ENCODE assay signal across 27 cellular contexts in the genomic region with DNA sequence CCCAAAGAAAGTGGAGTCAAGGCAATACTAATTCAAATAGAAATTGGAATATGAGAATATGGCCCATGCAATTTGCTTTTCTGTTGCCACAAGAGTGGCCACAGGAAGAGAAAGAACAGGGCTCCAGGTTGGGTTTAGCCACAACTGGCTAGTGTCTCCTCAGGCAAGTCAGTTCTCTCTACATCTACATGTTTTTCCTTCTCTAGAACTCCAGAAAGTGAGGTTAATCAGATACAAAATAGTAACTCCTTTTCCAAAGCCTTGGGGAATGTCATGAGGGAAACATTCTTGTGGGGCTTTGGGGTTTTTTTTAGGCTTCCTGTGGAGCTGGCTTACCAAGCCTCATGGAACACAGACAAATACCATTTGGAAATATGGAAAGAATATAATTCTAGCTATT.
"Had no signal": no experiment of that assay in that cellular context is flagged by ENCODE, and none has a peak within 500 bp of the region (broad histone marks: within the 10 kb centered on the region; RNA-seq: fewer than 3 reads in every experiment).

No MANE protein-coding gene starts in this region.

- H3K36me3 ChIP-seq: adrenal gland, esophagus squamous epithelium, left ventricle myocardium inferior, right lobe of liver, vagina had no signal

- H3K27ac ChIP-seq: adrenal gland, left ventricle myocardium inferior, right lobe of liver, skin epidermis, upper lobe of left lung, vagina had no signal

- H3K27me3 Mint-ChIP-seq: activated CD4-positive, alpha-beta T cell treated with anti-CD3 and anti-CD28 coated beads for 36 hours; dendritic cell treated with granulocyte-macrophage colony-stimulating factor and Interleukin-4, amounts not matched to agents 40 ng/mL and 50 ng/mL, for 4 days; naive B cell; stimulated activated memory B cell treated with anti-CD40 and anti-IgM and Interleukin-4, amounts not matched to agents 10 μg/mL and 1 μg/mL and 100 μg/mL, for 72 hours had no signal

- H3K36me3 Mint-ChIP-seq: activated naive CD8-positive, alpha-beta T cell treated with anti-CD3 and anti-CD28 coated beads for 36 hours; stimulated activated memory B cell treated with anti-CD40 and anti-IgM and Interleukin-4, amounts not matched to agents 10 μg/mL and 1 μg/mL and 100 μg/mL, for 72 hours; T-cell had no signal

- H3K4me1 ChIP-seq: adrenal gland, right lobe of liver, upper lobe of left lung had no signal

- H3K27ac Mint-ChIP-seq: activated CD4-positive, alpha-beta T cell treated with anti-CD3 and anti-CD28 coated beads for 36 hours; activated naive CD4-positive, alpha-beta T cell treated with anti-CD3 and anti-CD28 coated beads for 36 hours; activated naive CD8-positive, alpha-beta T cell treated with anti-CD3 and anti-CD28 coated beads for 36 hours; dendritic cell treated with granulocyte-macrophage colony-stimulating factor and Interleukin-4, amounts not matched to agents 40 ng/mL and 50 ng/mL, for 4 days; naive B cell; stimulated activated memory B cell treated with anti-CD40 and anti-IgM and Interleukin-4, amounts not matched to agents 10 μg/mL and 1 μg/mL and 100 μg/mL, for 72 hours; stimulated activated naive CD8-positive, alpha-beta T cell treated with anti-CD3 and anti-CD28 coated beads, Interleukin-15, amount 100 ng/mL, for 72 hours; T-cell; T-helper 2 cell treated with Interferon-gamma antibody and Interleukin-4, amounts not matched to agents 5 μg/mL and 100 μg/mL, for 36 hours had no signal

- H3K9me3 ChIP-seq: adrenal gland, esophagus squamous epithelium, left ventricle myocardium inferior, mucosa of descending colon, right lobe of liver, upper lobe of left lung, vagina had no signal

- H3K9me3 Mint-ChIP-seq: activated naive CD4-positive, alpha-beta T cell treated with anti-CD3 and anti-CD28 coated beads for 36 hours; activated naive CD8-positive, alpha-beta T cell treated with anti-CD3 and anti-CD28 coated beads for 36 hours; dendritic cell treated with granulocyte-macrophage colony-stimulating factor and Interleukin-4, amounts not matched to agents 40 ng/mL and 50 ng/mL, for 4 days; naive B cell; stimulated activated memory B cell treated with anti-CD40 and anti-IgM and Interleukin-4, amounts not matched to agents 10 μg/mL and 1 μg/mL and 100 μg/mL, for 72 hours; stimulated activated naive CD8-positive, alpha-beta T cell treated with anti-CD3 and anti-CD28 coated beads, Interleukin-15, amount 100 ng/mL, for 72 hours; T-cell; T-helper 2 cell treated with Interferon-gamma antibody and Interleukin-4, amounts not matched to agents 5 μg/mL and 100 μg/mL, for 36 hours had no signal

- H3K27me3 ChIP-seq: adrenal gland, esophagus squamous epithelium, right lobe of liver, upper lobe of left lung, vagina had no signal

- DNase-seq: activated CD4-positive, alpha-beta T cell treated with anti-CD3 and anti-CD28 coated beads for 36 hours; activated CD4-positive, alpha-beta T cell treated with anti-CD3 and anti-CD28 coated beads, Interleukin-2, amount 50 U/mL, for 4 hours; activated CD4-positive, CD25-positive, alpha-beta regulatory T cell; activated effector memory CD4-positive, alpha-beta T cell treated with anti-CD3 and anti-CD28 coated beads, Interleukin-2, amount 50 U/mL, for 16 hours; activated naive CD4-positive, alpha-beta T cell treated with anti-CD3 and anti-CD28 coated beads for 36 hours; activated naive CD8-positive, alpha-beta T cell treated with anti-CD3 and anti-CD28 coated beads for 36 hours; adrenal gland; aorta; esophagus squamous epithelium; left ventricle myocardium inferior; mucosa of descending colon; naive B cell; posterior cingulate gyrus; right lobe of liver; stimulated activated CD4-positive, alpha-beta T cell treated with anti-CD3 and anti-CD28 coated beads, Interleukin-1b, Interleukin-23, amount 100 ng/mL, for 48 hours; stimulated activated CD4-positive, alpha-beta T cell treated with anti-CD3 and anti-CD28 coated beads, Interleukin-4, amount 100 ng/mL, for 4 hours; stimulated activated CD8-positive, alpha-beta memory T cell treated with anti-CD3 and anti-CD28 coated beads, Interleukin-4, amount 100 ng/mL, for 48 hours; stimulated activated naive CD8-positive, alpha-beta T cell treated with anti-CD3 and anti-CD28 coated beads, Interleukin-15, amount 100 ng/mL, for 72 hours; substantia nigra; T-cell; upper lobe of left lung had no signal

- H3K4me3 ChIP-seq: adrenal gland, esophagus squamous epithelium, left ventricle myocardium inferior, lung, mucosa of descending colon, right lobe of liver, skin epidermis, upper lobe of left lung, vagina had no signal

- H3K4me1 Mint-ChIP-seq: activated CD4-positive, alpha-beta T cell treated with anti-CD3 and anti-CD28 coated beads for 36 hours; activated naive CD8-positive, alpha-beta T cell treated with anti-CD3 and anti-CD28 coated beads for 36 hours; stimulated activated memory B cell treated with anti-CD40 and anti-IgM and Interleukin-4, amounts not matched to agents 10 μg/mL and 1 μg/mL and 100 μg/mL, for 72 hours; stimulated activated naive CD8-positive, alpha-beta T cell treated with anti-CD3 and anti-CD28 coated beads, Interleukin-15, amount 100 ng/mL, for 72 hours; T-cell had no signal

- ATAC-seq: activated CD4-positive, alpha-beta T cell treated with anti-CD3 and anti-CD28 coated beads for 36 hours; mucosa of descending colon; right lobe of liver; stimulated activated memory B cell treated with anti-CD40 and anti-IgM and Interleukin-4, amounts not matched to agents 10 μg/mL and 1 μg/mL and 100 μg/mL, for 72 hours; stimulated activated naive CD8-positive, alpha-beta T cell treated with anti-CD3 and anti-CD28 coated beads, Interleukin-15, amount 100 ng/mL, for 72 hours; T-cell had no signal

- H3K4me3 Mint-ChIP-seq: activated CD4-positive, alpha-beta T cell treated with anti-CD3 and anti-CD28 coated beads for 36 hours; activated naive CD4-positive, alpha-beta T cell treated with anti-CD3 and anti-CD28 coated beads for 36 hours; activated naive CD8-positive, alpha-beta T cell treated with anti-CD3 and anti-CD28 coated beads for 36 hours; dendritic cell treated with granulocyte-macrophage colony-stimulating factor and Interleukin-4, amounts not matched to agents 40 ng/mL and 50 ng/mL, for 4 days; naive B cell; stimulated activated memory B cell treated with anti-CD40 and anti-IgM and Interleukin-4, amounts not matched to agents 10 μg/mL and 1 μg/mL and 100 μg/mL, for 72 hours; stimulated activated naive CD8-positive, alpha-beta T cell treated with anti-CD3 and anti-CD28 coated beads, Interleukin-15, amount 100 ng/mL, for 72 hours; T-cell; T-helper 2 cell treated with Interferon-gamma antibody and Interleukin-4, amounts not matched to agents 5 μg/mL and 100 μg/mL, for 36 hours had no signal
